In genomic region chrX:77785400-77785745, GRCh38 we compare ENCODE assay signal across 7 cellular contexts. TPM values are rescaled to one million over a fixed set of nuclear protein-coding genes. Genes with fewer than 3 reads are reported as not detected.
DNase-seq lines count a peak whose midpoint lies in the region; ATAC-seq, FAIRE-seq and TF ChIP-seq lines count a peak whose summit lies in the region.

No MANE protein-coding gene starts in this region.

- H3K27ac ChIP-seq in MM.1S (ENCODE audit: low read length) (peak overlapping the region; percentile 21; the same call in 1 of the 2 replicates), ascending aorta (peak overlapping the region; percentile 90 to 93), small intestine (ENCODE audit: low read depth in 1 of 2, low read length in 1 of 2) (peak overlapping the region; percentile 62 to 100)

- DNase-seq in ELR (ENCODE audit: low read depth), result peak; percentile 40
- DNase-seq in MM.1S, result no peak
- no peak for DNase-seq in ascending aorta (ENCODE audit: low spot score in 2 of 2)
- DNase-seq in small intestine, result peak; percentile 9
- no peak for DNase-seq in COR-L47 (lab: John Stamatoyannopoulos, UW)

- H3K27me3 ChIP-seq in MM.1S (replicated peaks; ENCODE audit: insufficient read depth, low read length) (no peaks in the 10 kb centered on the region), ascending aorta (no peaks in the 10 kb centered on the region), small intestine (ENCODE audit: control insufficient read depth in 2 of 2, insufficient read depth in 2 of 2, low read length in 2 of 2) (no peaks in the 10 kb centered on the region)

- H3K4me3 ChIP-seq in MM.1S (ENCODE audit: low read length) (peak overlapping the region; percentile 67), ascending aorta (peak overlapping the region; percentile 60 to 82), iPS-11a (ENCODE audit: low read depth, low read length) (peak overlapping the region; percentile 58), small intestine (ENCODE audit: low read depth in 1 of 2, low read length in 2 of 2) (peak overlapping the region; percentile 66 to 68)

- peak overlapping the region; percentile 36 for H3K4me2 ChIP-seq in MM.1S (ENCODE audit: low read depth, low read length)

- intact Hi-C loops in ascending aorta (cut with DNase I), result loop anchor here (2.0 to 10.0 kb wide), 3 partner anchors 109 to 317 kb away; partner anchors contain the start of genes MAGT1 and PGK1

- no peaks in the 10 kb centered on the region for H4K20me1 ChIP-seq in MM.1S (ENCODE audit: insufficient read depth, low read length)

- TF ChIP-seq CTCF in MM.1S (IDR thresholded peaks at IDR 0.05; ENCODE audit: low read length) (no peak), ascending aorta (IDR thresholded peaks at IDR 0.05) (no peak)

- H3K36me3 ChIP-seq in MM.1S (replicated peaks; ENCODE audit: insufficient read depth, low read length) (no peaks in the 10 kb centered on the region), ascending aorta (no peaks in the 10 kb centered on the region), small intestine (ENCODE audit: control insufficient read depth in 2 of 2, insufficient read depth in 2 of 2, low read length in 2 of 2) (no peaks in the 10 kb centered on the region)

- FAIRE-seq in small intestine (lab: Jason Lieb, UNC), result no peak

- H3K9me3 ChIP-seq in MM.1S (replicated peaks; ENCODE audit: insufficient read depth, low read length) (no peaks in the 10 kb centered on the region), ascending aorta (no peaks in the 10 kb centered on the region), small intestine (ENCODE audit: control insufficient read depth, low read depth) (no peaks in the 10 kb centered on the region)

- H3F3A ChIP-seq in MM.1S (ENCODE audit: insufficient read depth, low read length), result 0 out of 2 replicates have a peak, but pooled peaks cover 5% of the 10 kb centered on the region

- H2AFZ ChIP-seq in MM.1S (ENCODE audit: low read length), result no peak overlapping the region

- WGBS in small intestine, 3 donors, result 0 to 48% (median 9%) methylated on average over 14 to 16 of the region's 16 CpGs

- H3K9me2 ChIP-seq in MM.1S (replicated peaks; ENCODE audit: insufficient read depth, low read length), result no peaks in the 10 kb centered on the region

- H3K79me2 ChIP-seq in MM.1S (ENCODE audit: low read length), result peaks cover 62% of the 10 kb centered on the region

- H3K9ac ChIP-seq in MM.1S (ENCODE audit: low read length), result peak overlapping the region; percentile 53; the same call in 1 of the 2 replicates

- 0 out of 2 replicates have a peak, but pooled peaks cover 7% of the 10 kb centered on the region for H3K4me1 ChIP-seq in MM.1S (ENCODE audit: low read length)
- no peaks in the 10 kb centered on the region for H3K4me1 ChIP-seq in ascending aorta
- no peaks in the 10 kb centered on the region for H3K4me1 ChIP-seq in small intestine (ENCODE audit: control insufficient read depth in 2 of 2, insufficient read depth in 1 of 2, low read depth in 1 of 2, low read length in 1 of 2)

- ATAC-seq in GM18520 (IDR thresholded peaks at IDR 0.05; ENCODE audit: unreplicated experiment), result no peak

RNA-seq across cellular contexts. Expression of gene ATRX, which starts 0.6 kb away (rescaled TPM):
- 117 TPM for total RNA-seq in ascending aorta
- 10 to 100 TPM in 1 of 3 donors, 1 to 10 TPM in 2; 6.3 to 11.6 (median 7.3) TPM for polyA plus RNA-seq in small intestine

Comparison
In these comparisons a context has a peak if more than half of its experiments do, and no peak if none do; other contexts are left out.
1. DNase-seq: peak in ELR (single experiment) and small intestine (single experiment); none in MM.1S (single experiment), ascending aorta (0 of 2) and COR-L47 (single experiment).
2. H3K27ac ChIP-seq: peak in every context shown above with its lines; median percentile 92 in ascending aorta; 81 in small intestine; 21 in MM.1S.
3. Peak in every context shown above with its lines, with median percentiles within 50 percentile points of each other: H3K4me3 ChIP-seq.